Comparison of ENCODE assay signal across 21 cellular contexts in genomic region chrX:108397627-108398392, GRCh38. TPM values are rescaled to one million over a fixed set of nuclear protein-coding genes. Genes with fewer than 3 reads are reported as not detected.
DNase-seq lines count a peak whose midpoint lies in the region; ATAC-seq, FAIRE-seq and TF ChIP-seq lines count a peak whose summit lies in the region.
"Had no signal": no experiment of that assay in that cellular context is flagged by ENCODE, and none has a peak within 500 bp of the region (broad histone marks: within the 10 kb centered on the region; RNA-seq: fewer than 3 reads in every experiment).

No MANE protein-coding gene starts in this region.

- H3K4me1 ChIP-seq in H1 (replicated peaks in 1 of 4; ENCODE audit: control insufficient read depth in 3 of 4, insufficient read depth in 4 of 4, low read length in 3 of 4), result peaks cover 1 to 7% (median 4%) of the 10 kb centered on the region in 4 experiments; a peak in 4 of 7 replicates
- H3K4me1 ChIP-seq: right atrium auricular region had no signal

- H3K14ac ChIP-seq in H1 (ENCODE audit: insufficient read length), result no peak overlapping the region

- H3K4me3 ChIP-seq in MG63, result no peak overlapping the region
- H3K4me3 ChIP-seq in H1 (ENCODE audit: extremely low read depth in 1 of 4, insufficient read depth in 2 of 4, low read depth in 3 of 4, low read length in 4 of 4), result no peak overlapping the region
- H3K4me3 ChIP-seq: heart right ventricle, right atrium auricular region had no signal

- H2BK12ac ChIP-seq in H1 (ENCODE audit: low read depth, low read length), result no peak overlapping the region

- no peaks in the 10 kb centered on the region for H3K36me3 ChIP-seq in MG63
- H3K36me3 ChIP-seq in H1 (ENCODE audit: control insufficient read depth in 2 of 4, insufficient read depth in 4 of 4, low read length in 3 of 4), result no peaks in the 10 kb centered on the region
- H3K36me3 ChIP-seq: heart right ventricle, right atrium auricular region had no signal

- no peak for TF ChIP-seq CTCF in H1 (IDR thresholded peaks at IDR 0.05; ENCODE audit: control extremely low read depth in 1 of 3, insufficient read depth in 1 of 3, low read depth in 1 of 3, low read length in 3 of 3)
- no peak for TF ChIP-seq CTCF in progenitor cell of endocrine pancreas (IDR thresholded peaks at IDR 0.05; ENCODE audit: unreplicated experiment)

- H3K79me2 ChIP-seq in H1 (ENCODE audit: control insufficient read depth in 1 of 2, insufficient read depth in 2 of 2, low read length in 2 of 2), result no peaks in the 10 kb centered on the region

- H3K27ac ChIP-seq in H1 (ENCODE audit: low read depth, low read length), result no peak overlapping the region
- H3K27ac ChIP-seq: heart right ventricle, right atrium auricular region had no signal

- H3K4me3 Mint-ChIP-seq in progenitor cell of endocrine pancreas (ENCODE audit: low read depth), result no peak overlapping the region
- H3K4me3 Mint-ChIP-seq: activated T-helper 17 cell treated with anti-CD3 and anti-CD28 coated beads, Interleukin-2, amount 50 U/mL, for 72 hours; naive B cell; T-helper 2 cell treated with Interferon-gamma antibody and Interleukin-4, amounts not matched to agents 5 μg/mL and 100 μg/mL, for 36 hours had no signal

- H2BK20ac ChIP-seq in H1 (ENCODE audit: low read length), result no peak overlapping the region

- WGBS in H1 (ENCODE audit: extremely low coverage in 1 of 2, insufficient coverage in 1 of 2, insufficient read length in 1 of 2, insufficient replicate concordance in 2 of 2, low coverage in 1 of 2, low lambda C conversion rate in 2 of 2, missing lambda C conversion rate in 1 of 2), 2 experiments, result 86% methylated on average over 6 of the region's 6 CpGs; no CpG with 5 or more reads in 1 of the 2 experiments

- no peak for TF ChIP-seq POLR2A in GM12892 (IDR thresholded peaks at IDR 0.05; ENCODE audit: low read depth, low read length)
- no peak for TF ChIP-seq POLR2A in H1 (IDR thresholded peaks at IDR 0.05; ENCODE audit: control extremely low read depth in 1 of 2, low read depth in 2 of 2, low read length in 2 of 2)

- H3K27me3 ChIP-seq in MG63, result no peaks in the 10 kb centered on the region
- H3K27me3 ChIP-seq in H1 (replicated peaks in 1 of 4; ENCODE audit: control insufficient read depth in 3 of 4, extremely low read depth in 1 of 4, insufficient read depth in 3 of 4, low read length in 3 of 4), result no peaks in the 10 kb centered on the region

- peaks cover 1% of the 10 kb centered on the region for H3K36me3 Mint-ChIP-seq in progenitor cell of endocrine pancreas (ENCODE audit: insufficient read depth)
- H3K36me3 Mint-ChIP-seq: naive B cell had no signal

- no peak overlapping the region for H2BK15ac ChIP-seq in H1 (ENCODE audit: low read length)

- no peak for ATAC-seq in GM21576 (IDR thresholded peaks at IDR 0.05; ENCODE audit: unreplicated experiment)
- ATAC-seq: activated T-helper 17 cell treated with anti-CD3 and anti-CD28 coated beads, Interleukin-2, amount 50 U/mL, for 72 hours; heart right ventricle; left colon had no signal

- H3K4ac ChIP-seq in H1 (replicated peaks; ENCODE audit: insufficient read length, low read depth, low read length), result no peak overlapping the region

- no peak overlapping the region for H3K56ac ChIP-seq in H1 (replicated peaks; ENCODE audit: insufficient read length, low read depth, low read length)

- H4K5ac ChIP-seq in H1 (ENCODE audit: insufficient read length, low read depth, low read length), result no peak overlapping the region

- FAIRE-seq in GM12892 (lab: Jason Lieb, UNC), result peak; percentile 21
- peak; percentile 19 for FAIRE-seq in H1 (lab: Jason Lieb, UNC)

- H3K9ac ChIP-seq in H1 (replicated peaks in 1 of 4; ENCODE audit: extremely low read depth in 1 of 4, low read depth in 3 of 4, low read length in 3 of 4), result no peak overlapping the region

- H3K4me1 Mint-ChIP-seq in progenitor cell of endocrine pancreas (ENCODE audit: low read depth), result peaks cover 25% of the 10 kb centered on the region
- H3K4me1 Mint-ChIP-seq: activated T-helper 17 cell treated with anti-CD3 and anti-CD28 coated beads, Interleukin-2, amount 50 U/mL, for 72 hours; naive B cell had no signal

- no peak overlapping the region for H2AK5ac ChIP-seq in H1 (ENCODE audit: low read depth, low read length)

- H3K4me2 ChIP-seq in H1 (ENCODE audit: insufficient read depth in 1 of 2, low read depth in 2 of 2, low read length in 2 of 2), result no peak overlapping the region; a peak in 1 of 4 replicates

- H3K18ac ChIP-seq in H1 (ENCODE audit: extremely low read depth, low read length), result no peak overlapping the region

- no peak overlapping the region for H2BK120ac ChIP-seq in H1 (replicated peaks; ENCODE audit: low read depth, low read length)

- peaks cover 0 to 1% of the 10 kb centered on the region in 2 experiments for H4K20me1 ChIP-seq in H1 (replicated peaks in 1 of 2; ENCODE audit: control insufficient read depth in 1 of 2, insufficient read depth in 2 of 2, low read length in 2 of 2)

- no peaks in the 10 kb centered on the region for H3K9me3 Mint-ChIP-seq in progenitor cell of endocrine pancreas (ENCODE audit: low read depth)
- H3K9me3 Mint-ChIP-seq: activated T-helper 17 cell treated with anti-CD3 and anti-CD28 coated beads, Interleukin-2, amount 50 U/mL, for 72 hours; T-helper 2 cell treated with Interferon-gamma antibody and Interleukin-4, amounts not matched to agents 5 μg/mL and 100 μg/mL, for 36 hours had no signal

- TF ChIP-seq EP300 in H1 (IDR thresholded peaks at IDR 0.05; ENCODE audit: borderline replicate concordance in 1 of 2, low read depth in 2 of 2, low read length in 2 of 2), result no peak

- no peak overlapping the region for H3K23ac ChIP-seq in H1 (ENCODE audit: insufficient read length)

- H3K27me3 Mint-ChIP-seq in progenitor cell of endocrine pancreas, result no peaks in the 10 kb centered on the region
- H3K27me3 Mint-ChIP-seq: activated T-helper 17 cell treated with anti-CD3 and anti-CD28 coated beads, Interleukin-2, amount 50 U/mL, for 72 hours; naive B cell had no signal

- H3K23me2 ChIP-seq in H1 (ENCODE audit: low read depth, low read length), result no peaks in the 10 kb centered on the region

- no peak overlapping the region for H2BK5ac ChIP-seq in H1 (ENCODE audit: low read depth, low read length)

- no peak overlapping the region for H4K8ac ChIP-seq in H1 (ENCODE audit: extremely low read depth, insufficient read depth, low read length)

- DNase-seq in GM12892 (ENCODE audit: insufficient read length) (no peak), MG63 (peak; percentile 48), H1 (ENCODE audit: low read depth in 1 of 2, low spot score in 2 of 2) (no peak), progenitor cell of endocrine pancreas (ENCODE audit: low spot score, unreplicated experiment) (no peak), NCI-H1694 (lab: John Stamatoyannopoulos, UW) (no peak), NCI-H446 treated with DMSO at 0.1 percent for 48 hours (lab: John Stamatoyannopoulos, UW) (no peak), retina (no peak)
- DNase-seq: activated CD4-positive, alpha-beta T cell treated with anti-CD3 and anti-CD28 coated beads, Interleukin-2, amount 50 U/mL, for 4 hours; C1 segment of cervical spinal cord; effector memory CD4-positive, alpha-beta T cell; heart right ventricle; left colon; naive B cell; NCI-H1436; NCI-H524; RPMI8226; stimulated activated naive CD4-positive, alpha-beta T cell had no signal

- no peak for TF ChIP-seq RAD21 in H1 (IDR thresholded peaks at IDR 0.05 in 1 of 2, conservative IDR thresholded peaks at IDR 0.05 in 1 of 2; ENCODE audit: low read depth in 2 of 2, low read length in 2 of 2)

- no peaks in the 10 kb centered on the region for H3K79me1 ChIP-seq in H1 (ENCODE audit: low read depth, low read length)

- H3K27ac Mint-ChIP-seq in progenitor cell of endocrine pancreas, result peak overlapping the region; percentile 95
- H3K27ac Mint-ChIP-seq: activated T-helper 17 cell treated with anti-CD3 and anti-CD28 coated beads, Interleukin-2, amount 50 U/mL, for 72 hours; naive B cell; T-helper 2 cell treated with Interferon-gamma antibody and Interleukin-4, amounts not matched to agents 5 μg/mL and 100 μg/mL, for 36 hours had no signal

- no peak overlapping the region for H2AFZ ChIP-seq in H1 (ENCODE audit: low read length)

- POLR2A ChIA-PET in H1 (lab: Charles Lee; ENCODE audit: partially characterized antibody), result interaction anchor here (1.0 kb wide), 1 partner anchor 10 kb away, joined by 3 read pairs; no protein-coding TSS in a partner anchor

- CTCF ChIA-PET in H1 (lab: Charles Lee; ENCODE audit: partially characterized antibody), result interaction anchor here (1.3 kb wide), 1 partner anchor 259 kb away, joined by 3 read pairs; no protein-coding TSS in a partner anchor

- H4K91ac ChIP-seq in H1 (replicated peaks; ENCODE audit: insufficient read length, low read length), result no peak overlapping the region

- H3K9me3 ChIP-seq in MG63, result no peaks in the 10 kb centered on the region
- H3K9me3 ChIP-seq in H1 (ENCODE audit: insufficient read depth in 2 of 2, low read depth in 1 of 2, low read length in 1 of 2), result no peaks in the 10 kb centered on the region
- H3K9me3 ChIP-seq: heart right ventricle, right atrium auricular region had no signal

RNA-seq across cellular contexts. Expression of gene COL4A6, which starts 40.4 kb away (rescaled TPM):
- polyA plus RNA-seq in GM12892 (2012; ENCODE audit: missing spikeins), result not detected
- 0.39 and 0.46 TPM in 2 replicates for total RNA-seq in MG63 (2014; rRNA removed; shearing (Covaris generic); ENCODE audit: low replicate concordance)
- total RNA-seq in H1 (2021; fragmentation: NEBNext Ultra II Directional; extraction: Animal tissue kit (Norgen Biotek cat#: 25700)), result 10.4 and 11.8 TPM in 2 replicates
- polyA plus RNA-seq in H1 (2011; rRNA removed), result 5.9 and 6.5 TPM in 2 replicates
- 6.2 TPM for polyA plus RNA-seq in H1 (2011; cell fraction: cytosol; rRNA removed)
- 25.7 TPM for polyA plus RNA-seq in H1 (2011; cell fraction: nucleus; rRNA removed)
- 8.2 to 10.2 TPM (median 8.5 TPM) in 4 replicates for polyA plus RNA-seq in H1 (2012, experiment 1 of 2)
- polyA plus RNA-seq in H1 (2012, experiment 2 of 2), result 3.7 TPM
- 6.8 TPM for polyA plus RNA-seq in H1 (2013, experiment 1 of 2)
- 5.7 TPM for polyA plus RNA-seq in H1 (2013, experiment 2 of 2)
- 9.7 and 11.1 TPM in 2 replicates for polyA minus RNA-seq in H1 (2011; rRNA and poly(A)+ RNA removed)
- 4.4 TPM for polyA minus RNA-seq in H1 (2011; cell fraction: cytosol; rRNA and poly(A)+ RNA removed)
- polyA minus RNA-seq in H1 (2011; cell fraction: nucleus; rRNA and poly(A)+ RNA removed), result 20.6 TPM
- 66.6 and 79.4 TPM in 2 replicates for total RNA-seq in progenitor cell of endocrine pancreas
- total RNA-seq: activated T-helper 17 cell treated with anti-CD3 and anti-CD28 coated beads, Interleukin-2, amount 50 U/mL, for 72 hours had no signal

RNA-seq across cellular contexts. Expression of gene COL4A5, which starts 41.8 kb away (rescaled TPM):
- polyA plus RNA-seq in GM12892 (2012; ENCODE audit: missing spikeins), result 0.15 TPM
- 6.3 and 25.6 TPM in 2 replicates for total RNA-seq in MG63 (2014; rRNA removed; shearing (Covaris generic); ENCODE audit: low replicate concordance)
- total RNA-seq in H1 (2021; fragmentation: NEBNext Ultra II Directional; extraction: Animal tissue kit (Norgen Biotek cat#: 25700)), result 22.9 and 24.9 TPM in 2 replicates
- 30.2 and 30.3 TPM in 2 replicates for polyA plus RNA-seq in H1 (2011; rRNA removed)
- polyA plus RNA-seq in H1 (2011; cell fraction: cytosol; rRNA removed), result 27.1 TPM
- polyA plus RNA-seq in H1 (2011; cell fraction: nucleus; rRNA removed), result 202 TPM
- polyA plus RNA-seq in H1 (2012, experiment 1 of 2), result 18.3 to 25.7 TPM (median 22.0 TPM) in 4 replicates
- polyA plus RNA-seq in H1 (2012, experiment 2 of 2), result 5.5 TPM
- polyA plus RNA-seq in H1 (2013, experiment 1 of 2), result 22.3 TPM
- polyA plus RNA-seq in H1 (2013, experiment 2 of 2), result 17.0 TPM
- 56.4 and 57.5 TPM in 2 replicates for polyA minus RNA-seq in H1 (2011; rRNA and poly(A)+ RNA removed)
- polyA minus RNA-seq in H1 (2011; cell fraction: cytosol; rRNA and poly(A)+ RNA removed), result 13.3 TPM
- polyA minus RNA-seq in H1 (2011; cell fraction: nucleus; rRNA and poly(A)+ RNA removed), result 83.6 TPM
- total RNA-seq in progenitor cell of endocrine pancreas, result 276 and 291 TPM in 2 replicates
- total RNA-seq: activated T-helper 17 cell treated with anti-CD3 and anti-CD28 coated beads, Interleukin-2, amount 50 U/mL, for 72 hours had no signal

Comparison
In these comparisons a context has a peak if more than half of its experiments do, and no peak if none do; other contexts are left out.
1. RNA of gene COL4A5, which starts 41.8 kb away (total RNA-seq): 276 to 291 TPM in progenitor cell of endocrine pancreas; 22.9 to 24.9 TPM in H1 and 6.3 to 25.6 TPM in MG63; every median in the first group is over 10 times any median in the second.